1 cellular context compared by ENCODE assay signal in the genomic region with DNA sequence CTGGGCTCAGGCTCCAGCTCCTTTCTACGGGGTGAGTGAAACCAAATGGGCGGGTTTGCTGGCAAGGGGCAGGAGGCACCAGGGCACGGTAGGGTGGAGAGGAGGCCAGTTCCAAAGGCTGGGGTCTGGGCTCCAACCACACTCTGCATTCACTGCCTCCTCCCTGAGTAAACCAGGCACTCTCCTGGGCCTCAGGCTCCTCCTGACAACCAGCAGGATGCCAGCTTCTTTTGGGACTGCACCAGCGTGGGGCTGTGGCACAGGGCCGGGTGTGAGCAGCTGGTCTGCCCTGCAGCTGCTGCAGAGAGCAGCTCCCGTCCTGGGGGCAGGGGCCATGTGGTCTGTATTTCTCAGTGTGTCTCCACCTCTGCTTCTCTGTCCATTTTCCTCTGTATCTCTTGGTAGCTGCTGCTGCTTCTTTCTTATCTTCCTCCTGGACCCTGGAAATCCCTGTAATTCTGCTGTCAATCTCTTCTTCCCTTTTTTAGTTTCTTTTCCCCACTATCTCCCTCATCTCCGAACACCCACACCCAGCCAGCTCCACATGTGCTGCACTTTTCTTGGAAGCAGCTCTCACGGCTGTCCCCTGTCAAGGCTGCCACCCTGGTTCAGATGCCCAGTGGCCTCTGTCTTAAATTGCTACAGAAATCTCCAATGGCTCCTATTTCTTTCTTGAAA.
TF ChIP-seq lines count a peak whose summit lies in the region.

No MANE protein-coding gene starts in this region.

TF ChIP-seq in SK-N-SH treated with all-trans-retinoic acid at 6 μM for 48 hours, 23 proteins besides CTCF, POLR2A, EP300 and RAD21 (continued from another document):
- TF ChIP-seq, protein P1, sequence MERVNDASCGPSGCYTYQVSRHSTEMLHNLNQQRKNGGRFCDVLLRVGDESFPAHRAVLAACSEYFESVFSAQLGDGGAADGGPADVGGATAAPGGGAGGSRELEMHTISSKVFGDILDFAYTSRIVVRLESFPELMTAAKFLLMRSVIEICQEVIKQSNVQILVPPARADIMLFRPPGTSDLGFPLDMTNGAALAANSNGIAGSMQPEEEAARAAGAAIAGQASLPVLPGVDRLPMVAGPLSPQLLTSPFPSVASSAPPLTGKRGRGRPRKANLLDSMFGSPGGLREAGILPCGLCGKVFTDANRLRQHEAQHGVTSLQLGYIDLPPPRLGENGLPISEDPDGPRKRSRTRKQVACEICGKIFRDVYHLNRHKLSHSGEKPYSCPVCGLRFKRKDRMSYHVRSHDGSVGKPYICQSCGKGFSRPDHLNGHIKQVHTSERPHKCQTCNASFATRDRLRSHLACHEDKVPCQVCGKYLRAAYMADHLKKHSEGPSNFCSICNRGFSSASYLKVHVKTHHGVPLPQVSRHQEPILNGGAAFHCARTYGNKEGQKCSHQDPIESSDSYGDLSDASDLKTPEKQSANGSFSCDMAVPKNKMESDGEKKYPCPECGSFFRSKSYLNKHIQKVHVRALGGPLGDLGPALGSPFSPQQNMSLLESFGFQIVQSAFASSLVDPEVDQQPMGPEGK (CRISPR knock-in tag; IDR thresholded peaks at IDR 0.05; ENCODE audit: borderline replicate concordance): no peak
- TF ChIP-seq ZFP3 (CRISPR knock-in tag; IDR thresholded peaks at IDR 0.05) (no peak), GLIS3 (CRISPR knock-in tag; IDR thresholded peaks at IDR 0.05) (no peak)
